In the genomic region with DNA sequence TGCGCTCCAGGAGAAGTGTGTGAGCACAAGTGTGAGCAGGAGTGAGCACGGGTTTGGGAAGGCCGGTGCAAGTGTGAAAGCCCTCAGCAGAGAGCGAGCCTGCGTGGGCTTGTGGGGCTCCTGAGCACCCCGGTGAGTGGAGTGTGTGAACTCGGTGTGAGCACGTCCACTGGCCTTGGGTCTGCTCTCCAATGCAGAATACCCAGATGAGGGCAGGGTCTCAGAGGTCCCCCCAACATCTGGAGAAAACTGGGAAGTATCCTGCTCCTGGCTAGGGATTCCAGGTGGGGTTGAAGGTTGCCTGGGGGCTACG, we compare ENCODE assay signal across 1 cellular context.
TF ChIP-seq lines count a peak whose summit lies in the region.

No MANE protein-coding gene starts in this region.

TF ChIP-seq in GM23338, 12 proteins besides CTCF, POLR2A, EP300 and RAD21 (continued from another document):
- TF ChIP-seq, protein P1, sequence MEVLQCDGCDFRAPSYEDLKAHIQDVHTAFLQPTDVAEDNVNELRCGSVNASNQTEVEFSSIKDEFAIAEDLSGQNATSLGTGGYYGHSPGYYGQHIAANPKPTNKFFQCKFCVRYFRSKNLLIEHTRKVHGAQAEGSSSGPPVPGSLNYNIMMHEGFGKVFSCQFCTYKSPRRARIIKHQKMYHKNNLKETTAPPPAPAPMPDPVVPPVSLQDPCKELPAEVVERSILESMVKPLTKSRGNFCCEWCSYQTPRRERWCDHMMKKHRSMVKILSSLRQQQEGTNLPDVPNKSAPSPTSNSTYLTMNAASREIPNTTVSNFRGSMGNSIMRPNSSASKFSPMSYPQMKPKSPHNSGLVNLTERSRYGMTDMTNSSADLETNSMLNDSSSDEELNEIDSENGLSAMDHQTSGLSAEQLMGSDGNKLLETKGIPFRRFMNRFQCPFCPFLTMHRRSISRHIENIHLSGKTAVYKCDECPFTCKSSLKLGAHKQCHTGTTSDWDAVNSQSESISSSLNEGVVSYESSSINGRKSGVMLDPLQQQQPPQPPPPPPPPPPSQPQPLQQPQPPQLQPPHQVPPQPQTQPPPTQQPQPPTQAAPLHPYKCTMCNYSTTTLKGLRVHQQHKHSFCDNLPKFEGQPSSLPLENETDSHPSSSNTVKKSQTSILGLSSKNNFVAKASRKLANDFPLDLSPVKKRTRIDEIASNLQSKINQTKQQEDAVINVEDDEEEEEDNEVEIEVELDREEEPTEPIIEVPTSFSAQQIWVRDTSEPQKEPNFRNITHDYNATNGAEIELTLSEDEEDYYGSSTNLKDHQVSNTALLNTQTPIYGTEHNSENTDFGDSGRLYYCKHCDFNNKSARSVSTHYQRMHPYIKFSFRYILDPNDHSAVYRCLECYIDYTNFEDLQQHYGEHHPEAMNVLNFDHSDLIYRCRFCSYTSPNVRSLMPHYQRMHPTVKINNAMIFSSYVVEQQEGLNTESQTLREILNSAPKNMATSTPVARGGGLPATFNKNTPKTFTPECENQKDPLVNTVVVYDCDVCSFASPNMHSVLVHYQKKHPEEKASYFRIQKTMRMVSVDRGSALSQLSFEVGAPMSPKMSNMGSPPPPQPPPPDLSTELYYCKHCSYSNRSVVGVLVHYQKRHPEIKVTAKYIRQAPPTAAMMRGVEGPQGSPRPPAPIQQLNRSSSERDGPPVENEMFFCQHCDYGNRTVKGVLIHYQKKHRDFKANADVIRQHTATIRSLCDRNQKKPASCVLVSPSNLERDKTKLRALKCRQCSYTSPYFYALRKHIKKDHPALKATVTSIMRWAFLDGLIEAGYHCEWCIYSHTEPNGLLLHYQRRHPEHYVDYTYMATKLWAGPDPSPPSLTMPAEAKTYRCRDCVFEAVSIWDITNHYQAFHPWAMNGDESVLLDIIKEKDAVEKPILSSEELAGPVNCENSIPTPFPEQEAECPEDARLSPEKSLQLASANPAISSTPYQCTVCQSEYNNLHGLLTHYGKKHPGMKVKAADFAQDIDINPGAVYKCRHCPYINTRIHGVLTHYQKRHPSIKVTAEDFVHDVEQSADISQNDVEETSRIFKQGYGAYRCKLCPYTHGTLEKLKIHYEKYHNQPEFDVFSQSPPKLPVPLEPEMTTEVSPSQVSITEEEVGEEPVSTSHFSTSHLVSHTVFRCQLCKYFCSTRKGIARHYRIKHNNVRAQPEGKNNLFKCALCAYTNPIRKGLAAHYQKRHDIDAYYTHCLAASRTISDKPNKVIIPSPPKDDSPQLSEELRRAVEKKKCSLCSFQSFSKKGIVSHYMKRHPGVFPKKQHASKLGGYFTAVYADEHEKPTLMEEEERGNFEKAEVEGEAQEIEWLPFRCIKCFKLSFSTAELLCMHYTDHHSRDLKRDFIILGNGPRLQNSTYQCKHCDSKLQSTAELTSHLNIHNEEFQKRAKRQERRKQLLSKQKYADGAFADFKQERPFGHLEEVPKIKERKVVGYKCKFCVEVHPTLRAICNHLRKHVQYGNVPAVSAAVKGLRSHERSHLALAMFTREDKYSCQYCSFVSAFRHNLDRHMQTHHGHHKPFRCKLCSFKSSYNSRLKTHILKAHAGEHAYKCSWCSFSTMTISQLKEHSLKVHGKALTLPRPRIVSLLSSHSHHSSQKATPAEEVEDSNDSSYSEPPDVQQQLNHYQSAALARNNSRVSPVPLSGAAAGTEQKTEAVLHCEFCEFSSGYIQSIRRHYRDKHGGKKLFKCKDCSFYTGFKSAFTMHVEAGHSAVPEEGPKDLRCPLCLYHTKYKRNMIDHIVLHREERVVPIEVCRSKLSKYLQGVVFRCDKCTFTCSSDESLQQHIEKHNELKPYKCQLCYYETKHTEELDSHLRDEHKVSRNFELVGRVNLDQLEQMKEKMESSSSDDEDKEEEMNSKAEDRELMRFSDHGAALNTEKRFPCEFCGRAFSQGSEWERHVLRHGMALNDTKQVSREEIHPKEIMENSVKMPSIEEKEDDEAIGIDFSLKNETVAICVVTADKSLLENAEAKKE (CRISPR knock-in tag; IDR thresholded peaks at IDR 0.05), result no peak
- TF ChIP-seq, protein P2, sequence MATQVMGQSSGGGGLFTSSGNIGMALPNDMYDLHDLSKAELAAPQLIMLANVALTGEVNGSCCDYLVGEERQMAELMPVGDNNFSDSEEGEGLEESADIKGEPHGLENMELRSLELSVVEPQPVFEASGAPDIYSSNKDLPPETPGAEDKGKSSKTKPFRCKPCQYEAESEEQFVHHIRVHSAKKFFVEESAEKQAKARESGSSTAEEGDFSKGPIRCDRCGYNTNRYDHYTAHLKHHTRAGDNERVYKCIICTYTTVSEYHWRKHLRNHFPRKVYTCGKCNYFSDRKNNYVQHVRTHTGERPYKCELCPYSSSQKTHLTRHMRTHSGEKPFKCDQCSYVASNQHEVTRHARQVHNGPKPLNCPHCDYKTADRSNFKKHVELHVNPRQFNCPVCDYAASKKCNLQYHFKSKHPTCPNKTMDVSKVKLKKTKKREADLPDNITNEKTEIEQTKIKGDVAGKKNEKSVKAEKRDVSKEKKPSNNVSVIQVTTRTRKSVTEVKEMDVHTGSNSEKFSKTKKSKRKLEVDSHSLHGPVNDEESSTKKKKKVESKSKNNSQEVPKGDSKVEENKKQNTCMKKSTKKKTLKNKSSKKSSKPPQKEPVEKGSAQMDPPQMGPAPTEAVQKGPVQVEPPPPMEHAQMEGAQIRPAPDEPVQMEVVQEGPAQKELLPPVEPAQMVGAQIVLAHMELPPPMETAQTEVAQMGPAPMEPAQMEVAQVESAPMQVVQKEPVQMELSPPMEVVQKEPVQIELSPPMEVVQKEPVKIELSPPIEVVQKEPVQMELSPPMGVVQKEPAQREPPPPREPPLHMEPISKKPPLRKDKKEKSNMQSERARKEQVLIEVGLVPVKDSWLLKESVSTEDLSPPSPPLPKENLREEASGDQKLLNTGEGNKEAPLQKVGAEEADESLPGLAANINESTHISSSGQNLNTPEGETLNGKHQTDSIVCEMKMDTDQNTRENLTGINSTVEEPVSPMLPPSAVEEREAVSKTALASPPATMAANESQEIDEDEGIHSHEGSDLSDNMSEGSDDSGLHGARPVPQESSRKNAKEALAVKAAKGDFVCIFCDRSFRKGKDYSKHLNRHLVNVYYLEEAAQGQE (IDR thresholded peaks at IDR 0.05; ENCODE audit: unreplicated experiment), result no peak
- TF ChIP-seq NANOG (IDR thresholded peaks at IDR 0.05; ENCODE audit: borderline replicate concordance) (no peak), STAT1 (IDR thresholded peaks at IDR 0.05; ENCODE audit: unreplicated experiment) (no peak), EZH2phosphoT487 (IDR thresholded peaks at IDR 0.05; ENCODE audit: unreplicated experiment) (no peak), CREB1 (CRISPR knock-in tag; IDR thresholded peaks at IDR 0.05; ENCODE audit: low read depth) (no peak), POLR2AphosphoS5 (IDR thresholded peaks at IDR 0.05; ENCODE audit: low read depth) (no peak), JUNB (IDR thresholded peaks at IDR 0.05; ENCODE audit: unreplicated experiment) (no peak)
